ENCODE assay signal across 28 cellular contexts in the genomic region with DNA sequence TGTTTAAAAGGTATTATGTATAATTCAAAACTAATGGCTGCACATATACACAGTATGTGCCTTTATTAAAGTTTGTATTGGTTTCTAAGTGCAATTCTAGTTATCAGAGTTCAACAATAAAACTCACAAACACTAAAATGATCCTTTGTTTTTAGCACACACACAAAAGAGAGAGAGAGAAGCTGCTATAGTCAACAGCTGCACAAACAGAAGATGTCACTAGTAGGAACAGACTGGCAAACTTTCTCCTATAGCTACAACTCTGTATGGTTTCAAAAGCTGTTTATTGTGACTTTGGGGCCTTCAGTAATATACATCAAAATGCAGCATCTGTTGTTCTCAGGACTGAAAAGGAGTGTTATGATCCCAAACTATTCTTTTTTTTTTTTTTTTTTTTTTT. TPM values are rescaled to one million over a fixed set of nuclear protein-coding genes. Genes with fewer than 3 reads are reported as not detected.
DNase-seq lines count a peak whose midpoint lies in the region; ATAC-seq and TF ChIP-seq lines count a peak whose summit lies in the region.
"Had no signal": no experiment of that assay in that cellular context is flagged by ENCODE, and none has a peak within 500 bp of the region (broad histone marks: within the 10 kb centered on the region; RNA-seq: fewer than 3 reads in every experiment).

No MANE protein-coding gene starts in this region.

- in situ Hi-C loops in IMR-90 (cut with MboI; ENCODE audit: low sequenced_read_pairs) = no loop called here

- no peak overlapping the region for H3K9ac ChIP-seq in IMR-90 (ENCODE audit: low read depth, low read length)
- H3K9ac ChIP-seq in SK-N-MC (ENCODE audit: insufficient read length) = no peak overlapping the region
- H3K9ac ChIP-seq: BLaER1 had no signal

- POLR2A ChIA-PET in IMR-90 (lab: Charles Lee; ENCODE audit: unreplicated experiment) = no interaction called here

- H2AK9ac ChIP-seq in IMR-90 (replicated peaks; ENCODE audit: low read depth, low read length, poor library complexity) = no peak overlapping the region

- peaks cover 3% of the 10 kb centered on the region for H3K9me3 ChIP-seq in IMR-90 (ENCODE audit: control insufficient read depth, insufficient read depth, low read length)
- H3K9me3 ChIP-seq in SK-N-MC (ENCODE audit: low read depth, low read length) = no peaks in the 10 kb centered on the region
- H3K9me3 ChIP-seq: BLaER1, left ventricle myocardium inferior, prostate gland had no signal

- H3K14ac ChIP-seq in IMR-90 (replicated peaks; ENCODE audit: low read depth, low read length) = no peak overlapping the region; the same call in 1 of the 2 replicates

- peaks cover 10% of the 10 kb centered on the region for H3K36me3 ChIP-seq in IMR-90 (ENCODE audit: control insufficient read depth, insufficient read depth, low read length)
- peaks cover 10% of the 10 kb centered on the region for H3K36me3 ChIP-seq in SK-N-MC (ENCODE audit: insufficient read depth, low read length)
- H3K36me3 ChIP-seq: prostate gland had no signal

- H3K56ac ChIP-seq in IMR-90 (ENCODE audit: extremely low read depth, insufficient read depth, low read length) = no peak overlapping the region

- peaks cover 3% of the 10 kb centered on the region for H3K9me3 Mint-ChIP-seq in mesothelial cell of epicardium
- H3K9me3 Mint-ChIP-seq: activated B cell treated with CpG ODN at 0.5 μM for 24 hours; activated T-cell treated with anti-CD3 and anti-CD28 coated beads, Interleukin-2, amount 50 U/mL, for 4 hours; naive B cell had no signal

- no peak overlapping the region for H4K5ac ChIP-seq in IMR-90 (ENCODE audit: low read depth, low read length)

- no TSS peak for BruUV-seq in IMR-90 (replicated peaks; lab: Mats Ljungman, UMichigan)

- H2BK20ac ChIP-seq in IMR-90 (ENCODE audit: low read depth, low read length) = no peak overlapping the region

- H4K20me1 ChIP-seq in IMR-90 (ENCODE audit: insufficient read depth, low read length) = peaks cover 27% of the 10 kb centered on the region

- no peak overlapping the region for H2AK5ac ChIP-seq in IMR-90 (ENCODE audit: low read depth, low read length)

- CTCF ChIA-PET in IMR-90 (lab: Yijun Ruan, JAX) = no interaction called here

- DNase-seq in IMR-90 (no peak), SK-N-MC (ENCODE audit: low read depth, low spot score) (no peak), mesothelial cell of epicardium (ENCODE audit: low spot score in 2 of 2, unreplicated experiment in 2 of 2) (no peak), superior temporal gyrus (ENCODE audit: extremely low spot score) (peak; percentile 89), foreskin melanocyte (no peak)
- DNase-seq: activated B cell treated with CpG ODN at 0.5 μM for 24 hours; activated T-cell treated with anti-CD3 and anti-CD28 coated beads, Interleukin-2, amount 50 U/mL, for 4 hours; COR-L47; erythroblast; HCEC 1CT; islet precursor cell; Kasumi-1; left ventricle myocardium inferior; mesendoderm; naive B cell; NCI-H1436 treated with DMSO at 0.1 percent for 48 hours; NCI-H2081 treated with DMSO at 0.1 percent for 48 hours; NCI-H226; NCI-H82; stimulated activated naive CD8-positive, alpha-beta T cell treated with anti-CD3 and anti-CD28 coated beads, Interleukin-15, Interleukin-2, amounts not matched to agents 100 U/mL and 50 U/mL, for 24 hours; T-helper 1 cell had no signal

- H4K91ac ChIP-seq in IMR-90 (ENCODE audit: insufficient read depth, low read depth, low read length) = no peak overlapping the region

- no peak overlapping the region for H2BK5ac ChIP-seq in IMR-90 (ENCODE audit: low read depth, low read length, poor library complexity, severe bottlenecking)

- H3K4ac ChIP-seq in IMR-90 (ENCODE audit: low read depth, low read length) = no peak overlapping the region

- no peak overlapping the region for H4K8ac ChIP-seq in IMR-90 (ENCODE audit: low read depth in 2 of 2, low read length in 2 of 2)

- peak overlapping the region; percentile 17 for H3K27ac Mint-ChIP-seq in mesothelial cell of epicardium
- H3K27ac Mint-ChIP-seq: activated B cell treated with CpG ODN at 0.5 μM for 24 hours had no signal

- peaks cover 12 to 44% of the 10 kb centered on the region in 2 experiments for H3K79me1 ChIP-seq in IMR-90 (ENCODE audit: low read depth in 1 of 2, low read length in 2 of 2)

- H3K4me3 ChIP-seq in IMR-90 (ENCODE audit: insufficient read depth, low read depth, low read length) (no peak overlapping the region), SK-N-MC (no peak overlapping the region)
- H3K4me3 ChIP-seq: BLaER1, cardiac muscle cell, coronary artery, left ventricle myocardium inferior, prostate gland had no signal

- intact Hi-C loops in IMR-90 (cut with micrococcal nuclease) = no loop called here

- dilution Hi-C loops in IMR-90 (cut with HindIII; ENCODE audit: low sequenced_read_pairs, unreplicated experiment) = no loop called here

- no peak overlapping the region for H2BK120ac ChIP-seq in IMR-90 (ENCODE audit: low read depth, low read length)

- peaks cover 7% of the 10 kb centered on the region for H3K9me1 ChIP-seq in IMR-90 (ENCODE audit: insufficient read depth, low read length)

- peaks cover 30% of the 10 kb centered on the region for H3K4me1 Mint-ChIP-seq in mesothelial cell of epicardium

- no peak overlapping the region for H2BK15ac ChIP-seq in IMR-90 (ENCODE audit: low read depth, low read length)

- H3K36me3 Mint-ChIP-seq in mesothelial cell of epicardium = peaks cover 12% of the 10 kb centered on the region
- H3K36me3 Mint-ChIP-seq: naive B cell had no signal

- H2AFZ ChIP-seq in IMR-90 (replicated peaks; ENCODE audit: low read length, poor library complexity) = no peak overlapping the region

- H3K4me3 Mint-ChIP-seq in mesothelial cell of epicardium = no peak overlapping the region
- H3K4me3 Mint-ChIP-seq: activated B cell treated with CpG ODN at 0.5 μM for 24 hours; activated T-cell treated with anti-CD3 and anti-CD28 coated beads, Interleukin-2, amount 50 U/mL, for 4 hours; naive B cell had no signal

- no peaks in the 10 kb centered on the region for H3K27me3 Mint-ChIP-seq in mesothelial cell of epicardium (ENCODE audit: low read depth)
- H3K27me3 Mint-ChIP-seq: activated B cell treated with CpG ODN at 0.5 μM for 24 hours, naive B cell had no signal

- TF ChIP-seq RAD21 in IMR-90 (IDR thresholded peaks at IDR 0.05; ENCODE audit: low read length) = no peak

- ATAC-seq in IMR-90 (ENCODE audit: low read depth) (no peak), GM19324 (IDR thresholded peaks at IDR 0.05; ENCODE audit: low FRiP score, unreplicated experiment) (no peak), HG03280 (IDR thresholded peaks at IDR 0.05; ENCODE audit: unreplicated experiment) (no peak)
- ATAC-seq: activated T-cell treated with anti-CD3 and anti-CD28 coated beads, Interleukin-2, amount 50 U/mL, for 4 hours; HepG2; stimulated activated naive CD8-positive, alpha-beta T cell treated with anti-CD3 and anti-CD28 coated beads, Interleukin-15, Interleukin-2, amounts not matched to agents 100 U/mL and 50 U/mL, for 24 hours had no signal

- peak overlapping the region; percentile 79 for H3K23ac ChIP-seq in IMR-90 (ENCODE audit: low read depth, low read length)

- no peak overlapping the region for H3K27ac ChIP-seq in IMR-90 (ENCODE audit: insufficient read depth, low read length)
- peak overlapping the region; percentile 33; the same call in 1 of the 2 replicates for H3K27ac ChIP-seq in SK-N-MC
- H3K27ac ChIP-seq: BLaER1, cardiac muscle cell, coronary artery, left ventricle myocardium inferior, prostate gland had no signal

- TF ChIP-seq POLR2A in IMR-90 (IDR thresholded peaks at IDR 0.05; ENCODE audit: low read depth, low read length) = no peak

- H3K4me2 ChIP-seq in IMR-90 (ENCODE audit: low read depth, low read length) = no peak overlapping the region
- H3K4me2 ChIP-seq: BLaER1 had no signal

- peaks cover 6% of the 10 kb centered on the region for H3K4me1 ChIP-seq in IMR-90 (ENCODE audit: control insufficient read depth, insufficient read depth, low read length)
- H3K4me1 ChIP-seq: prostate gland had no signal

- TF ChIP-seq CTCF in IMR-90 (conservative IDR thresholded peaks at IDR 0.05; ENCODE audit: low read depth, low read length) = no peak
- TF ChIP-seq CTCF in mesothelial cell of epicardium (IDR thresholded peaks at IDR 0.05; ENCODE audit: unreplicated experiment) = no peak

- H3K18ac ChIP-seq in IMR-90 (ENCODE audit: low read depth, low read length) = no peak overlapping the region

- H3K27me3 ChIP-seq in IMR-90 (ENCODE audit: control insufficient read depth, insufficient read depth, low read length) = no peaks in the 10 kb centered on the region
- H3K27me3 ChIP-seq: BLaER1, cardiac muscle cell had no signal

TF ChIP-seq in IMR-90, 13 proteins besides CTCF, POLR2A, EP300 and RAD21:
- no peak for TF ChIP-seq MAZ (IDR thresholded peaks at IDR 0.05; ENCODE audit: borderline replicate concordance, low read depth, low read length)

RNA-seq across cellular contexts. Expression of a gene that starts 6.1 kb away (rescaled TPM):
- total RNA-seq in IMR-90 (2012; rRNA removed) (34.1 and 45.0 TPM in 2 replicates), mesothelial cell of epicardium (53.4 to 64.2 TPM (median 58.9 TPM) in 3 replicates)
- polyA plus RNA-seq in IMR-90 (2012; rRNA removed) = 10.4 and 13.1 TPM in 2 replicates
- 2.9 and 4.7 TPM in 2 replicates for polyA plus RNA-seq in IMR-90 (2012; cell fraction: cytosol; rRNA removed)
- 14.0 and 29.6 TPM in 2 replicates for polyA plus RNA-seq in IMR-90 (2012; cell fraction: nucleus; rRNA removed; ENCODE audit: low replicate concordance)
